ENCODE assay signal across 21 cellular contexts in the genomic region with DNA sequence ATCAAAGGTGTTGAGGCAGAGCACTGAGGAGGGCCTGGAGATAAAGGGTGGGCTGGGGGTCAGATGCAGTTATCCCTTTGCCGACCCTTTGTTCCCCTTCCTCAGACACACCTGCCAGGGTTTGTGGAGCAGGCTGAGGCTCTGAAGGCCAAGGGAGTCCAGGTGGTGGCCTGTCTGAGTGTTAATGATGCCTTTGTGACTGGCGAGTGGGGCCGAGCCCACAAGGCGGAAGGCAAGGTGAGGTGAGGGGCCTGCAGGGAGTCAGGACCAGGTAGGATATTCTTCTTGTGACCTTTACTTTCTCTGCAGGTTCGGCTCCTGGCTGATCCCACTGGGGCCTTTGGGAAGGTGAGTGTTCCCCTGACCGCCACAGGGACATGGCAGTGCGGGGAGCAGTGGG. TPM values are rescaled to one million over a fixed set of nuclear protein-coding genes. Genes with fewer than 3 reads are reported as not detected.
DNase-seq lines count a peak whose midpoint lies in the region; ATAC-seq and TF ChIP-seq lines count a peak whose summit lies in the region.
"Had no signal": no experiment of that assay in that cellular context is flagged by ENCODE, and none has a peak within 500 bp of the region (broad histone marks: within the 10 kb centered on the region; RNA-seq: fewer than 3 reads in every experiment).

No MANE protein-coding gene starts in this region.

- H3K4me3 Mint-ChIP-seq in naive thymus-derived CD8-positive, alpha-beta T cell = peak overlapping the region in 2 of 10 donors; percentile 11 to 72
- H3K4me3 Mint-ChIP-seq: activated naive CD8-positive, alpha-beta T cell treated with anti-CD3 and anti-CD28 coated beads, Interleukin-2, amount 10 ng/mL, durations not matched to agents 7 days and 5 days; memory B cell had no signal

- H3K4me1 Mint-ChIP-seq in naive thymus-derived CD8-positive, alpha-beta T cell = peaks cover 22 to 42% (median 35%) of the 10 kb centered on the region in 4 donors

- intact Hi-C loops in mammary epithelial cell (cut with micrococcal nuclease) (no loop called here), upper lobe of right lung (cut with DNase I) (no loop called here)

- ATAC-seq in activated naive CD4-positive, alpha-beta T cell treated with anti-CD3 and anti-CD28 coated beads, Interleukin-2, amount 50 U/mL, for 72 hours = no peak
- no peak for ATAC-seq in naive thymus-derived CD8-positive, alpha-beta T cell
- ATAC-seq in upper lobe of right lung (no peak), GM18907 (IDR thresholded peaks at IDR 0.05; ENCODE audit: unreplicated experiment) (no peak)
- ATAC-seq: gastrocnemius medialis; GM12878; stimulated activated naive B cell treated with anti-CD40 and anti-IgM and Interleukin-4, amounts not matched to agents 10 μg/mL and 1 μg/mL and 100 μg/mL, for 72 hours had no signal

- no TSS peak for BruUV-seq in mammary epithelial cell (replicated peaks; lab: Mats Ljungman, UMichigan)

- H3K4me2 ChIP-seq in mammary epithelial cell (ENCODE audit: insufficient read depth, low read depth, low read length) = peak overlapping the region; percentile 13

- TF ChIP-seq CTCF in mammary epithelial cell (conservative IDR thresholded peaks at IDR 0.05 in 1 of 2, IDR thresholded peaks at IDR 0.05 in 1 of 2; ENCODE audit: extremely low read depth in 1 of 2, insufficient read depth in 1 of 2, low read depth in 1 of 2, low read length in 2 of 2) (no peak), upper lobe of right lung (IDR thresholded peaks at IDR 0.05) (no peak)

- no peaks in the 10 kb centered on the region for H3K27me3 Mint-ChIP-seq in naive thymus-derived CD8-positive, alpha-beta T cell
- H3K27me3 Mint-ChIP-seq: activated naive CD8-positive, alpha-beta T cell treated with anti-CD3 and anti-CD28 coated beads, Interleukin-2, amount 10 ng/mL, durations not matched to agents 7 days and 5 days; memory B cell; stimulated activated naive B cell treated with anti-CD40 and anti-IgM and Interleukin-4, amounts not matched to agents 10 μg/mL and 1 μg/mL and 100 μg/mL, for 72 hours had no signal

- no peak overlapping the region for H2AFZ ChIP-seq in mammary epithelial cell (ENCODE audit: low read depth, low read length)

- peaks cover 54% of the 10 kb centered on the region for H3K79me2 ChIP-seq in mammary epithelial cell (ENCODE audit: insufficient read depth, low read length)

- POLR2A ChIA-PET in naive thymus-derived CD8-positive, alpha-beta T cell (lab: Charles Lee) = interaction anchor here (0.7 to 1.3 kb wide), 2 partner anchors 11 to 26 kb away, joined by 3 read pairs; no protein-coding TSS in a partner anchor

- peaks cover 63% of the 10 kb centered on the region for H3K4me1 ChIP-seq in mammary epithelial cell (ENCODE audit: insufficient read depth, low read length)
- H3K4me1 ChIP-seq in upper lobe of right lung = peaks cover 18% of the 10 kb centered on the region

- in situ Hi-C loops in mammary epithelial cell (cut with MboI; ENCODE audit: low sequenced_read_pairs in 2 of 2) = no loop called here

- DNase-seq in activated naive CD4-positive, alpha-beta T cell treated with anti-CD3 and anti-CD28 coated beads, Interleukin-2, amount 50 U/mL, for 72 hours (ENCODE audit: low spot score in 2 of 2) = no peak
- no peak for DNase-seq in activated naive CD4-positive, alpha-beta T cell (lab: John Stamatoyannopoulos, UW)
- DNase-seq in mammary epithelial cell = no peak
- DNase-seq in naive thymus-derived CD8-positive, alpha-beta T cell = no peak
- peak; percentile 63 for DNase-seq in upper lobe of right lung
- no peak for DNase-seq in anterior cingulate cortex (lab: John Stamatoyannopoulos, UW)
- DNase-seq in NCI-H2107 treated with DMSO at 0.1 percent for 48 hours (lab: John Stamatoyannopoulos, UW; ENCODE audit: unreplicated experiment) = no peak
- DNase-seq: ACHN; activated CD8-positive, alpha-beta memory T cell treated with anti-CD3 and anti-CD28 coated beads, Interleukin-2, amount 50 U/mL, for 4 hours; activated naive CD8-positive, alpha-beta T cell treated with anti-CD3 and anti-CD28 coated beads, Interleukin-2, amount 10 ng/mL, durations not matched to agents 7 days and 5 days; gastrocnemius medialis; NCI-H1930; NCI-H510A; stimulated activated naive B cell treated with anti-CD40 and anti-IgM and Interleukin-4, amounts not matched to agents 10 μg/mL and 1 μg/mL and 100 μg/mL, for 72 hours had no signal

- 98% methylated on average over 7 of the region's 7 CpGs for WGBS in mammary epithelial cell (ENCODE audit: low coverage, missing lambda C conversion rate)

- H3K27me3 ChIP-seq in mammary epithelial cell (ENCODE audit: insufficient read depth, low read length) (no peaks in the 10 kb centered on the region), upper lobe of right lung (no peaks in the 10 kb centered on the region)
- H3K27me3 ChIP-seq: gastrocnemius medialis, vagina had no signal

- H3K27ac ChIP-seq in mammary epithelial cell (ENCODE audit: insufficient read depth, low read depth, low read length) (peak overlapping the region; percentile 84), upper lobe of right lung (peak overlapping the region; percentile 2)

- dilution Hi-C loops in mammary epithelial cell (cut with HindIII; ENCODE audit: low sequenced_read_pairs) = no loop called here

- peaks cover 27 to 28% of the 10 kb centered on the region in 2 donors for H3K36me3 Mint-ChIP-seq in activated naive CD4-positive, alpha-beta T cell treated with anti-CD3 and anti-CD28 coated beads, Interleukin-2, amount 50 U/mL, for 72 hours
- H3K36me3 Mint-ChIP-seq in naive thymus-derived CD8-positive, alpha-beta T cell = peaks cover 0 to 31% (median 3%) of the 10 kb centered on the region in 3 donors

- H3K9ac ChIP-seq in mammary epithelial cell (ENCODE audit: insufficient read depth, low read length) = no peak overlapping the region

- peaks cover 2% of the 10 kb centered on the region for H3K36me3 ChIP-seq in mammary epithelial cell (ENCODE audit: insufficient read depth, low read length)
- H3K36me3 ChIP-seq in upper lobe of right lung = peaks cover 15% of the 10 kb centered on the region

- H3K9me3 Mint-ChIP-seq in activated naive CD4-positive, alpha-beta T cell treated with anti-CD3 and anti-CD28 coated beads, Interleukin-2, amount 50 U/mL, for 72 hours = no peaks in the 10 kb centered on the region
- no peaks in the 10 kb centered on the region for H3K9me3 Mint-ChIP-seq in naive thymus-derived CD8-positive, alpha-beta T cell
- H3K9me3 Mint-ChIP-seq: activated naive CD8-positive, alpha-beta T cell treated with anti-CD3 and anti-CD28 coated beads, Interleukin-2, amount 10 ng/mL, durations not matched to agents 7 days and 5 days; memory B cell; stimulated activated naive B cell treated with anti-CD40 and anti-IgM and Interleukin-4, amounts not matched to agents 10 μg/mL and 1 μg/mL and 100 μg/mL, for 72 hours had no signal

- H3K27ac Mint-ChIP-seq in activated naive CD4-positive, alpha-beta T cell treated with anti-CD3 and anti-CD28 coated beads, Interleukin-2, amount 50 U/mL, for 72 hours = peak overlapping the region; percentile 27 to 93
- peak overlapping the region in 8 of 10 donors; percentile 31 to 97 (median 57) for H3K27ac Mint-ChIP-seq in naive thymus-derived CD8-positive, alpha-beta T cell
- H3K27ac Mint-ChIP-seq: memory B cell; stimulated activated naive B cell treated with anti-CD40 and anti-IgM and Interleukin-4, amounts not matched to agents 10 μg/mL and 1 μg/mL and 100 μg/mL, for 72 hours had no signal

- CTCF ChIA-PET in mammary epithelial cell (lab: Charles Lee; ENCODE audit: low non-redundant PET) = no interaction called here

- H4K20me1 ChIP-seq in mammary epithelial cell (ENCODE audit: insufficient read depth, low read length) = no peaks in the 10 kb centered on the region

- H3K9me3 ChIP-seq in mammary epithelial cell (replicated peaks; ENCODE audit: insufficient read depth, low read length) (no peaks in the 10 kb centered on the region), upper lobe of right lung (no peaks in the 10 kb centered on the region)
- H3K9me3 ChIP-seq: gastrocnemius medialis, vagina had no signal

- no peak overlapping the region for H3K4me3 ChIP-seq in mammary epithelial cell (replicated peaks in 1 of 3; ENCODE audit: insufficient read depth in 1 of 3, low read depth in 2 of 3, low read length in 3 of 3)
- no peak overlapping the region for H3K4me3 ChIP-seq in upper lobe of right lung
- H3K4me3 ChIP-seq: gastrocnemius medialis, GM12878, skin epidermis, vagina had no signal

RNA-seq across cellular contexts. Expression of gene PRDX5, which starts 2.6 kb away (rescaled TPM):
- total RNA-seq in activated naive CD4-positive, alpha-beta T cell treated with anti-CD3 and anti-CD28 coated beads, Interleukin-2, amount 50 U/mL, for 72 hours = 100 to 1,000 TPM; 131 to 152 TPM
- total RNA-seq in mammary epithelial cell = 100 to 1,000 TPM; 333 to 449 TPM
- polyA plus RNA-seq in mammary epithelial cell = 660 TPM
- polyA minus RNA-seq in mammary epithelial cell = 272 TPM
- 10 to 100 TPM; 47.5 to 51.5 TPM for total RNA-seq in naive thymus-derived CD8-positive, alpha-beta T cell
- polyA plus RNA-seq in naive thymus-derived CD8-positive, alpha-beta T cell = 100 to 1,000 TPM; 186 to 239 (median 206) TPM
- total RNA-seq in upper lobe of right lung = 176 TPM

RNA-seq across cellular contexts. Expression of gene TRMT112, which starts 3.2 kb away (rescaled TPM):
- total RNA-seq in activated naive CD4-positive, alpha-beta T cell treated with anti-CD3 and anti-CD28 coated beads, Interleukin-2, amount 50 U/mL, for 72 hours = 100 to 1,000 TPM; 198 to 213 TPM
- total RNA-seq in mammary epithelial cell (100 to 1,000 TPM; 105 to 199 TPM), upper lobe of right lung (168 TPM)
- 350 TPM for polyA plus RNA-seq in mammary epithelial cell
- 271 TPM for polyA minus RNA-seq in mammary epithelial cell
- total RNA-seq in naive thymus-derived CD8-positive, alpha-beta T cell = 100 to 1,000 TPM; 159 to 162 TPM
- polyA plus RNA-seq in naive thymus-derived CD8-positive, alpha-beta T cell = 100 to 1,000 TPM; 509 to 524 (median 515) TPM

RNA-seq across cellular contexts. Expression of gene ESRRA, which starts 15.2 kb away (rescaled TPM):
- total RNA-seq in activated naive CD4-positive, alpha-beta T cell treated with anti-CD3 and anti-CD28 coated beads, Interleukin-2, amount 50 U/mL, for 72 hours = 10 to 100 TPM; 33.6 to 48.1 TPM
- total RNA-seq in mammary epithelial cell (10 to 100 TPM; 44.8 to 67.0 TPM), upper lobe of right lung (51.9 TPM)
- polyA plus RNA-seq in mammary epithelial cell = 34.7 TPM
- 33.3 TPM for polyA minus RNA-seq in mammary epithelial cell
- total RNA-seq in naive thymus-derived CD8-positive, alpha-beta T cell = 10 to 100 TPM; 19.9 to 24.9 TPM
- 1 to 10 TPM; 3.5 to 9.1 (median 4.8) TPM for polyA plus RNA-seq in naive thymus-derived CD8-positive, alpha-beta T cell

RNA-seq across cellular contexts. Expression of gene CCDC88B, which starts 19.4 kb away (rescaled TPM):
- 100 to 1,000 TPM in 1 of 2 donors, 10 to 100 TPM in 1; 75.0 to 103 TPM for total RNA-seq in activated naive CD4-positive, alpha-beta T cell treated with anti-CD3 and anti-CD28 coated beads, Interleukin-2, amount 50 U/mL, for 72 hours
- total RNA-seq in mammary epithelial cell (1 to 10 TPM; 1.8 to 7.1 TPM), upper lobe of right lung (20.7 TPM)
- 4.6 TPM for polyA plus RNA-seq in mammary epithelial cell
- polyA minus RNA-seq in mammary epithelial cell = 6.4 TPM
- 100 to 1,000 TPM; 112 to 119 TPM for total RNA-seq in naive thymus-derived CD8-positive, alpha-beta T cell
- polyA plus RNA-seq in naive thymus-derived CD8-positive, alpha-beta T cell = 10 to 100 TPM; 10.4 to 37.0 (median 19.2) TPM

RNA-seq across cellular contexts. Expression of gene CATSPERZ, which starts 20.4 kb away (rescaled TPM):
- under 1 TPM in 1 of 2 donors, not detected in 1; 0.55 TPM for total RNA-seq in activated naive CD4-positive, alpha-beta T cell treated with anti-CD3 and anti-CD28 coated beads, Interleukin-2, amount 50 U/mL, for 72 hours
- not detected for total RNA-seq in mammary epithelial cell
- 1.0 TPM for polyA plus RNA-seq in mammary epithelial cell
- polyA minus RNA-seq in mammary epithelial cell = not detected
- total RNA-seq in naive thymus-derived CD8-positive, alpha-beta T cell = not detected
- not detected for polyA plus RNA-seq in naive thymus-derived CD8-positive, alpha-beta T cell
- not detected for total RNA-seq in upper lobe of right lung
- total RNA-seq: activated naive CD8-positive, alpha-beta T cell treated with anti-CD3 and anti-CD28 coated beads, Interleukin-2, amount 10 ng/mL, durations not matched to agents 7 days and 5 days; gastrocnemius medialis; GM12878; H4; omental fat pad; vagina had no signal
